Comparison of ENCODE assay signal across 17 cellular contexts in the genomic region with DNA sequence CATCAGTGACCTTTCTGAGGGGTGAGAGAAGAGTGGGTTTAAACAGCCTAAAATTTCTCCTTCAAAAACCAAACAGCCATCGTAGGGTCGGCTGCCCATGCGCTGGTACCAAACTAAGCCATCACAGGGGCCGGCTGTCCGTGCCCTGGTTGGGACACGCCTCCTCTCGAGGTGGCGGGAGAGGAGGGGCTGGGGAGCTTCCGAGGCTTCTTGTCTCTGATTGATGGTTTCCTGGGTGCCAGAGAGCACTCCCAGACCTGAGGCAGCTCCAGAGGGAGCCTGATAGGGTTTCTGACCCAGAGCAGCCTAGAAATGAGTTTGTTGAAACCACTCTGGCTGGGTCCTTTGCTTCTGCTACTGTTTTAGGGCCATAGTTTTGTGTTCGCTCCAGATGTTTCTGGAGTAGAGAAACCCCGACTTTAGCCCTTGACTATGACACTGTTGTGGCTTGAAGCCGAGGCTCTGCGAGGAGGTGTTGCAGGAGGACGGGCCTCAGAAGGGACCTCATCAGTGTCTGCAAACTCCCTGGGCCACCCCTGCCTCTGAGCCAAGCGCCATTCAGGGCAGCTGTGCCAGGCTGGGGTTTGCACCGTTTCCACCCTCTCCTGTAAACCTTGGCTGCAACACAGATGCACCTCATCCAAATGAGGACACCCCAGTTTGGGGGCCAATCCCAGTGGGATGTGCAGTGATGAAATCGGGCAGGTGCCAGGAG. TPM values are rescaled to one million over a fixed set of nuclear protein-coding genes. Genes with fewer than 3 reads are reported as not detected.
DNase-seq lines count a peak whose midpoint lies in the region; ATAC-seq and TF ChIP-seq lines count a peak whose summit lies in the region.
"Had no signal": no experiment of that assay in that cellular context is flagged by ENCODE, and none has a peak within 500 bp of the region (broad histone marks: within the 10 kb centered on the region; RNA-seq: fewer than 3 reads in every experiment).

No MANE protein-coding gene starts in this region.

- H3K9me3 ChIP-seq in ovary: no peaks in the 10 kb centered on the region
- H3K9me3 ChIP-seq: SK-N-SH, tibial artery had no signal

- H3K4me1 ChIP-seq in ovary (ENCODE audit: insufficient read depth): peaks cover 2% of the 10 kb centered on the region

- 77 to 82% (median 78%) methylated on average over 17 of the region's 17 CpGs for WGBS in ovary, 3 donors

- DNase-seq in activated naive CD8-positive, alpha-beta T cell treated with anti-CD3 and anti-CD28 coated beads, Interleukin-2, amount 50 U/mL, for 24 hours: no peak
- no peak for DNase-seq in activated naive CD8-positive, alpha-beta T cell treated with anti-CD3 and anti-CD28 coated beads for 36 hours
- DNase-seq in substantia nigra (lab: John Stamatoyannopoulos, UW) (peak in 1 of 49 donors; percentile 17), ovary (no peak)
- DNase-seq: activated T-cell treated with anti-CD3 and anti-CD28 coated beads, Interleukin-2, amount 50 U/mL, for 1 hour; DND-41; effector CD8-positive, alpha-beta T cell; Karpas-422; left cardiac atrium; NCI-H2081; nucleus accumbens; SK-N-SH; tibial artery had no signal

- peak overlapping the region; percentile 80 for H3K27ac Mint-ChIP-seq in activated naive CD8-positive, alpha-beta T cell
- no peak overlapping the region for H3K27ac Mint-ChIP-seq in activated naive CD8-positive, alpha-beta T cell treated with anti-CD3 and anti-CD28 coated beads, Interleukin-2, amount 50 U/mL, for 24 hours
- peak overlapping the region; percentile 23 for H3K27ac Mint-ChIP-seq in activated naive CD8-positive, alpha-beta T cell treated with anti-CD3 and anti-CD28 coated beads for 36 hours

- no peak for TF ChIP-seq CTCF in ovary (IDR thresholded peaks at IDR 0.05)

- no peaks in the 10 kb centered on the region for H3K36me3 ChIP-seq in ovary

- H3K9me3 Mint-ChIP-seq in activated naive CD8-positive, alpha-beta T cell (ENCODE audit: low read depth): no peaks in the 10 kb centered on the region
- no peaks in the 10 kb centered on the region for H3K9me3 Mint-ChIP-seq in activated naive CD8-positive, alpha-beta T cell treated with anti-CD3 and anti-CD28 coated beads, Interleukin-2, amount 50 U/mL, for 24 hours
- H3K9me3 Mint-ChIP-seq in activated naive CD8-positive, alpha-beta T cell treated with anti-CD3 and anti-CD28 coated beads for 36 hours: no peaks in the 10 kb centered on the region

- intact Hi-C loops in ovary (cut with DNase I): no loop called here

- H3K4me3 ChIP-seq in ovary: no peak overlapping the region
- H3K4me3 ChIP-seq: tibial artery had no signal

- H3K4me1 Mint-ChIP-seq in activated naive CD8-positive, alpha-beta T cell (ENCODE audit: low read depth): peaks cover 59% of the 10 kb centered on the region
- peaks cover 46% of the 10 kb centered on the region for H3K4me1 Mint-ChIP-seq in activated naive CD8-positive, alpha-beta T cell treated with anti-CD3 and anti-CD28 coated beads, Interleukin-2, amount 50 U/mL, for 24 hours
- peaks cover 46% of the 10 kb centered on the region for H3K4me1 Mint-ChIP-seq in activated naive CD8-positive, alpha-beta T cell treated with anti-CD3 and anti-CD28 coated beads for 36 hours

- H3K4me3 Mint-ChIP-seq in activated naive CD8-positive, alpha-beta T cell: peak overlapping the region; percentile 55
- no peak overlapping the region for H3K4me3 Mint-ChIP-seq in activated naive CD8-positive, alpha-beta T cell treated with anti-CD3 and anti-CD28 coated beads, Interleukin-2, amount 50 U/mL, for 24 hours
- H3K4me3 Mint-ChIP-seq in activated naive CD8-positive, alpha-beta T cell treated with anti-CD3 and anti-CD28 coated beads for 36 hours: peak overlapping the region; percentile 8

- H3K27ac ChIP-seq in layer of hippocampus (ENCODE audit: low read depth, low read length) (peak overlapping the region; percentile 30), substantia nigra (ENCODE audit: low read depth, low read length, poor library complexity, severe bottlenecking) (peak overlapping the region; percentile 6), ovary (no peak overlapping the region)
- H3K27ac ChIP-seq: tibial artery had no signal

- no peak for TF ChIP-seq EP300 in ovary (IDR thresholded peaks at IDR 0.05)

- H3K27me3 ChIP-seq in layer of hippocampus (ENCODE audit: control insufficient read depth, insufficient read depth, low read length) (no peaks in the 10 kb centered on the region), ovary (no peaks in the 10 kb centered on the region)
- H3K27me3 ChIP-seq: tibial artery had no signal

- no peaks in the 10 kb centered on the region for H3K27me3 Mint-ChIP-seq in activated naive CD8-positive, alpha-beta T cell
- no peaks in the 10 kb centered on the region for H3K27me3 Mint-ChIP-seq in activated naive CD8-positive, alpha-beta T cell treated with anti-CD3 and anti-CD28 coated beads, Interleukin-2, amount 50 U/mL, for 24 hours
- no peaks in the 10 kb centered on the region for H3K27me3 Mint-ChIP-seq in activated naive CD8-positive, alpha-beta T cell treated with anti-CD3 and anti-CD28 coated beads for 36 hours

- peaks cover 11% of the 10 kb centered on the region for H3K36me3 Mint-ChIP-seq in activated naive CD8-positive, alpha-beta T cell
- peaks cover 39% of the 10 kb centered on the region for H3K36me3 Mint-ChIP-seq in activated naive CD8-positive, alpha-beta T cell treated with anti-CD3 and anti-CD28 coated beads, Interleukin-2, amount 50 U/mL, for 24 hours (ENCODE audit: low read depth)
- peaks cover 34% of the 10 kb centered on the region for H3K36me3 Mint-ChIP-seq in activated naive CD8-positive, alpha-beta T cell treated with anti-CD3 and anti-CD28 coated beads for 36 hours

- TF ChIP-seq POLR2A in ovary (IDR thresholded peaks at IDR 0.05): no peak

- no peak for ATAC-seq in activated naive CD8-positive, alpha-beta T cell treated with anti-CD3 and anti-CD28 coated beads, Interleukin-2, amount 50 U/mL, for 24 hours
- ATAC-seq in GM18858 (IDR thresholded peaks at IDR 0.05; ENCODE audit: unreplicated experiment): no peak
- no peak for ATAC-seq in HG02588 (IDR thresholded peaks at IDR 0.05; ENCODE audit: unreplicated experiment)
- ATAC-seq: left cardiac atrium had no signal

RNA-seq across cellular contexts. Expression of a gene that starts 6.2 kb away (rescaled TPM):
- total RNA-seq in activated naive CD8-positive, alpha-beta T cell treated with anti-CD3 and anti-CD28 coated beads for 36 hours: 10 to 100 TPM; 24.7 to 24.9 TPM
- total RNA-seq in ovary: 10 to 100 TPM; 21.7 to 39.9 (median 28.3) TPM
- 10 to 100 TPM in 1 of 2 donors, 1 to 10 TPM in 1; 7.1 to 25.2 TPM for polyA plus RNA-seq in ovary

RNA-seq across cellular contexts. Expression of a gene that starts 6.9 kb away (rescaled TPM):
- total RNA-seq in activated naive CD8-positive, alpha-beta T cell treated with anti-CD3 and anti-CD28 coated beads for 36 hours: 1 to 10 TPM; 1.6 TPM
- total RNA-seq in ovary: 10 to 100 TPM in 4 of 7 donors, 1 to 10 TPM in 3; 4.2 to 15.5 (median 10.0) TPM
- polyA plus RNA-seq in ovary: 1 to 10 TPM in 1 of 2 donors, under 1 TPM in 1; 0.50 to 9.7 TPM

RNA-seq across cellular contexts. Expression of a gene that starts 26.1 kb away (rescaled TPM):
- 1 to 10 TPM; 3.2 to 3.3 TPM for total RNA-seq in activated naive CD8-positive, alpha-beta T cell treated with anti-CD3 and anti-CD28 coated beads for 36 hours
- total RNA-seq in ovary: 10 to 100 TPM in 4 of 7 donors, 1 to 10 TPM in 3; 3.6 to 29.8 (median 11.1) TPM
- polyA plus RNA-seq in ovary: 1 to 10 TPM in 1 of 2 donors, under 1 TPM in 1; 0.42 to 4.8 TPM

RNA-seq across cellular contexts. Expression of a gene that starts 41.1 kb away (rescaled TPM):
- total RNA-seq in activated naive CD8-positive, alpha-beta T cell treated with anti-CD3 and anti-CD28 coated beads for 36 hours: 10 to 100 TPM; 72.9 to 77.0 TPM
- total RNA-seq in ovary: 10 to 100 TPM; 22.8 to 62.1 (median 51.9) TPM
- 10 to 100 TPM; 16.9 to 54.5 TPM for polyA plus RNA-seq in ovary

Comparison
In these comparisons a context has a peak if more than half of its experiments do, and no peak if none do; other contexts are left out.
1. H3K27ac ChIP-seq: peak in layer of hippocampus (single experiment) and substantia nigra (single experiment); none in ovary (0 of 2).